26 cellular contexts compared by ENCODE assay signal in genomic region chr15:95946946-95947345, GRCh38.
"Had no signal": no experiment of that assay in that cellular context is flagged by ENCODE, and none has a peak within 500 bp of the region (broad histone marks: within the 10 kb centered on the region; RNA-seq: fewer than 3 reads in every experiment).

No MANE protein-coding gene starts in this region.

- ATAC-seq: K562, T-cell had no signal

- H3K4me2 ChIP-seq: KMS-11, SK-N-SH had no signal

- H3K4me3 Mint-ChIP-seq: IgD-negative memory B cell; T-cell; T-helper 1 cell treated with Interleukin-12 subunit alpha and Interleukin-12 subunit beta and Interleukin-4 antibody, amounts not matched to agents 30 μg/mL and 1 μg/mL, for 36 hours had no signal

- H3K9ac ChIP-seq: KMS-11, SK-N-SH had no signal

- H3K27me3 ChIP-seq: SJSA1 had no signal

- H3K4me1 Mint-ChIP-seq: IgD-negative memory B cell had no signal

- H3K36me3 ChIP-seq: SJSA1 had no signal

- H3K4me1 ChIP-seq: SJSA1 had no signal

- H3K36me3 Mint-ChIP-seq: IgD-negative memory B cell, T-cell had no signal

- H3K9me3 ChIP-seq: SJSA1, SK-N-SH had no signal

- H3K27ac ChIP-seq: HL-60, KMS-11, SJSA1 had no signal

- H3K27ac Mint-ChIP-seq: IgD-negative memory B cell; T-cell; T-helper 1 cell treated with Interleukin-12 subunit alpha and Interleukin-12 subunit beta and Interleukin-4 antibody, amounts not matched to agents 30 μg/mL and 1 μg/mL, for 36 hours had no signal

- DNase-seq: Kasumi-1, MM.1S, NCI-H1105 treated with DMSO at 0.1 percent for 48 hours, NCI-H1417 treated with DMSO at 0.1 percent for 48 hours, NCI-H146, NCI-H1694 treated with DMSO at 0.1 percent for 48 hours, NCI-H2029, NCI-H2081 treated with DMSO at 0.1 percent for 48 hours, NCI-H2171 treated with DMSO at 0.1 percent for 48 hours, NCI-H345, NCI-H446 treated with DMSO at 0.1 percent for 48 hours, NCI-H510A treated with DMSO at 0.1 percent for 48 hours, NCI-H526, NCI-H82, Right ventricle myocardium superior, RPMI8226, SIG-M5, SK-N-SH, SW 1271, T-cell had no signal

- H3K4me3 ChIP-seq: K562, SJSA1 had no signal

- H3K27me3 Mint-ChIP-seq: IgD-negative memory B cell had no signal
